Comparison of ENCODE assay signal across 16 cellular contexts in genomic region chr12:112169966-112170365, GRCh38. TPM values are rescaled to one million over a fixed set of nuclear protein-coding genes. Genes with fewer than 3 reads are reported as not detected.
DNase-seq lines count a peak whose midpoint lies in the region; ATAC-seq and TF ChIP-seq lines count a peak whose summit lies in the region.
"Had no signal": no experiment of that assay in that cellular context is flagged by ENCODE, and none has a peak within 500 bp of the region (broad histone marks: within the 10 kb centered on the region; RNA-seq: fewer than 3 reads in every experiment).

No MANE protein-coding gene starts in this region.

- POLR2A ChIA-PET in naive thymus-derived CD4-positive, alpha-beta T cell (lab: Charles Lee) = interaction anchor here (1.4 kb wide), 1 partner anchor 11 kb away, joined by 4 read pairs; no protein-coding TSS in a partner anchor

- H3K36me3 Mint-ChIP-seq in activated T-helper 1 cell treated with anti-CD3 and anti-CD28 coated beads, Interleukin-12 subunit alpha, Interleukin-12 subunit beta, Interleukin-2, Interleukin-4 antibody, amounts not matched to agents 30 ng/mL and 10 ng/mL and 1 ng/mL, durations not matched to agents 14 hours and 24 hours and 36 hours (ENCODE audit: low read depth) = peaks cover 3% of the 10 kb centered on the region
- peaks cover under 1 to 15% (median 2%) of the 10 kb centered on the region in 5 donors for H3K36me3 Mint-ChIP-seq in naive thymus-derived CD4-positive, alpha-beta T cell
- H3K36me3 Mint-ChIP-seq: activated naive CD4-positive, alpha-beta T cell treated with anti-CD3 and anti-CD28 coated beads, Interleukin-2, amount 50 U/mL, for 24 hours had no signal

- H3K9me3 Mint-ChIP-seq in activated T-helper 1 cell treated with anti-CD3 and anti-CD28 coated beads, Interleukin-12 subunit alpha, Interleukin-12 subunit beta, Interleukin-2, Interleukin-4 antibody, amounts not matched to agents 30 ng/mL and 10 ng/mL and 1 ng/mL, durations not matched to agents 14 hours and 24 hours and 36 hours = no peaks in the 10 kb centered on the region
- H3K9me3 Mint-ChIP-seq in naive thymus-derived CD4-positive, alpha-beta T cell = no peaks in the 10 kb centered on the region
- H3K9me3 Mint-ChIP-seq: activated naive CD4-positive, alpha-beta T cell treated with anti-CD3 and anti-CD28 coated beads, Interleukin-2, amount 50 U/mL, for 24 hours; dendritic cell treated with granulocyte-macrophage colony-stimulating factor and Interleukin-4, amounts not matched to agents 40 ng/mL and 50 ng/mL, for 4 days had no signal

- intact Hi-C loops in activated T-helper 1 cell treated with anti-CD3 and anti-CD28 coated beads, Interleukin-12 subunit alpha, Interleukin-12 subunit beta, Interleukin-2, Interleukin-4 antibody, amounts not matched to agents 30 ng/mL and 10 ng/mL and 1 ng/mL, durations not matched to agents 14 hours and 24 hours and 36 hours (cut with micrococcal nuclease) = no loop called here
- intact Hi-C loops in naive thymus-derived CD4-positive, alpha-beta T cell (cut with micrococcal nuclease) = loop anchor here in 1 of 2 donors (1.0 to 5.0 kb wide), 2 partner anchors 61 to 223 kb away; no protein-coding TSS in a partner anchor

- TF ChIP-seq CTCF in cardiac muscle cell (IDR thresholded peaks at IDR 0.05; ENCODE audit: low read depth, low read length) = no peak
- TF ChIP-seq CTCF in right atrium auricular region (IDR thresholded peaks at IDR 0.05) = no peak

- H3K4me1 Mint-ChIP-seq in activated T-helper 1 cell treated with anti-CD3 and anti-CD28 coated beads, Interleukin-12 subunit alpha, Interleukin-12 subunit beta, Interleukin-2, Interleukin-4 antibody, amounts not matched to agents 30 ng/mL and 10 ng/mL and 1 ng/mL, durations not matched to agents 14 hours and 24 hours and 36 hours (ENCODE audit: low read depth) = no peaks in the 10 kb centered on the region
- H3K4me1 Mint-ChIP-seq in naive thymus-derived CD4-positive, alpha-beta T cell = peaks cover 0 to 2% (median 0%) of the 10 kb centered on the region in 7 donors

- CTCF ChIA-PET in naive thymus-derived CD4-positive, alpha-beta T cell (lab: Charles Lee) = interaction anchor here (0.9 to 1.0 kb wide), 2 partner anchors 37 to 73 kb away, joined by 3 to 4 read pairs; no protein-coding TSS in a partner anchor

- no peak overlapping the region for H3K4me3 Mint-ChIP-seq in activated T-helper 1 cell treated with anti-CD3 and anti-CD28 coated beads, Interleukin-12 subunit alpha, Interleukin-12 subunit beta, Interleukin-2, Interleukin-4 antibody, amounts not matched to agents 30 ng/mL and 10 ng/mL and 1 ng/mL, durations not matched to agents 14 hours and 24 hours and 36 hours
- H3K4me3 Mint-ChIP-seq in naive thymus-derived CD4-positive, alpha-beta T cell = no peak overlapping the region
- H3K4me3 Mint-ChIP-seq: activated naive CD4-positive, alpha-beta T cell treated with anti-CD3 and anti-CD28 coated beads, Interleukin-2, amount 50 U/mL, for 24 hours; dendritic cell treated with granulocyte-macrophage colony-stimulating factor and Interleukin-4, amounts not matched to agents 40 ng/mL and 50 ng/mL, for 4 days had no signal

- no peak for DNase-seq in cardiac muscle cell (ENCODE audit: low read depth in 1 of 2, low spot score in 1 of 2)
- DNase-seq in right atrium auricular region (ENCODE audit: low spot score) = no peak
- no peak for DNase-seq in activated T-helper 1 cell treated with anti-CD3 and anti-CD28 coated beads, Interleukin-12 subunit alpha, Interleukin-12 subunit beta, Interleukin-2, Interleukin-4 antibody, amounts not matched to agents 30 ng/mL and 10 ng/mL and 1 ng/mL, durations not matched to agents 14 hours and 24 hours and 36 hours (ENCODE audit: low spot score)
- DNase-seq in naive thymus-derived CD4-positive, alpha-beta T cell = no peak
- no peak for DNase-seq in OCI-M2 (lab: John Stamatoyannopoulos, UW; ENCODE audit: unreplicated experiment)
- DNase-seq in NOMO-1 treated with DMSO at 0.1 percent for 48 hours (lab: John Stamatoyannopoulos, UW; ENCODE audit: unreplicated experiment) = no peak
- DNase-seq in midbrain (lab: John Stamatoyannopoulos, UW) = no peak
- DNase-seq: activated CD4-positive, CD25-positive, alpha-beta regulatory T cell treated with anti-CD3 and anti-CD28 coated beads, Interleukin-2, amount 50 U/mL, for 72 hours; NCI-H1930; SHP77; uterus had no signal

- H3K4me3 ChIP-seq in cardiac muscle cell = no peak overlapping the region
- no peak overlapping the region for H3K4me3 ChIP-seq in right atrium auricular region
- H3K4me3 ChIP-seq in naive thymus-derived CD4-positive, alpha-beta T cell (ENCODE audit: low read length) = no peak overlapping the region
- H3K4me3 ChIP-seq: esophagus muscularis mucosa, MG63, uterus had no signal

- H3K27ac Mint-ChIP-seq in activated T-helper 1 cell treated with anti-CD3 and anti-CD28 coated beads, Interleukin-12 subunit alpha, Interleukin-12 subunit beta, Interleukin-2, Interleukin-4 antibody, amounts not matched to agents 30 ng/mL and 10 ng/mL and 1 ng/mL, durations not matched to agents 14 hours and 24 hours and 36 hours = peak overlapping the region; percentile 54
- H3K27ac Mint-ChIP-seq in naive thymus-derived CD4-positive, alpha-beta T cell = peak overlapping the region in 6 of 9 donors; percentile 39 to 70 (median 46)
- H3K27ac Mint-ChIP-seq: activated naive CD4-positive, alpha-beta T cell treated with anti-CD3 and anti-CD28 coated beads, Interleukin-2, amount 50 U/mL, for 24 hours; dendritic cell treated with granulocyte-macrophage colony-stimulating factor and Interleukin-4, amounts not matched to agents 40 ng/mL and 50 ng/mL, for 4 days had no signal

- H3K27ac ChIP-seq in cardiac muscle cell (peak overlapping the region; percentile 3), right atrium auricular region (no peak overlapping the region)
- no peak overlapping the region for H3K27ac ChIP-seq in naive thymus-derived CD4-positive, alpha-beta T cell (ENCODE audit: low read depth, low read length)
- H3K27ac ChIP-seq: esophagus muscularis mucosa, uterus had no signal

- H3K9me3 ChIP-seq in cardiac muscle cell (ENCODE audit: low read depth) = no peaks in the 10 kb centered on the region
- H3K9me3 ChIP-seq in right atrium auricular region = no peaks in the 10 kb centered on the region
- H3K9me3 ChIP-seq in naive thymus-derived CD4-positive, alpha-beta T cell (ENCODE audit: control insufficient read depth in 2 of 3, low read length in 3 of 3) = no peaks in the 10 kb centered on the region
- H3K9me3 ChIP-seq: esophagus muscularis mucosa, MG63, uterus had no signal

- no peak for ATAC-seq in naive thymus-derived CD4-positive, alpha-beta T cell
- ATAC-seq in HG02973 (IDR thresholded peaks at IDR 0.05; ENCODE audit: unreplicated experiment) = no peak

- H3K27me3 Mint-ChIP-seq in activated T-helper 1 cell treated with anti-CD3 and anti-CD28 coated beads, Interleukin-12 subunit alpha, Interleukin-12 subunit beta, Interleukin-2, Interleukin-4 antibody, amounts not matched to agents 30 ng/mL and 10 ng/mL and 1 ng/mL, durations not matched to agents 14 hours and 24 hours and 36 hours (ENCODE audit: insufficient read depth) = no peaks in the 10 kb centered on the region
- H3K27me3 Mint-ChIP-seq in naive thymus-derived CD4-positive, alpha-beta T cell = no peaks in the 10 kb centered on the region
- H3K27me3 Mint-ChIP-seq: activated naive CD4-positive, alpha-beta T cell treated with anti-CD3 and anti-CD28 coated beads, Interleukin-2, amount 50 U/mL, for 24 hours; dendritic cell treated with granulocyte-macrophage colony-stimulating factor and Interleukin-4, amounts not matched to agents 40 ng/mL and 50 ng/mL, for 4 days had no signal

- H3K4me1 ChIP-seq in cardiac muscle cell (ENCODE audit: low read depth) = no peaks in the 10 kb centered on the region
- no peaks in the 10 kb centered on the region for H3K4me1 ChIP-seq in right atrium auricular region
- no peaks in the 10 kb centered on the region for H3K4me1 ChIP-seq in naive thymus-derived CD4-positive, alpha-beta T cell (ENCODE audit: control insufficient read depth in 2 of 2, insufficient read depth in 2 of 2, low read length in 2 of 2)
- H3K4me1 ChIP-seq: esophagus muscularis mucosa, uterus had no signal

- H3K27me3 ChIP-seq in cardiac muscle cell = no peaks in the 10 kb centered on the region
- no peaks in the 10 kb centered on the region for H3K27me3 ChIP-seq in right atrium auricular region
- H3K27me3 ChIP-seq in naive thymus-derived CD4-positive, alpha-beta T cell (ENCODE audit: control insufficient read depth in 2 of 2, insufficient read depth in 2 of 2, low read length in 2 of 2) = no peaks in the 10 kb centered on the region
- H3K27me3 ChIP-seq: esophagus muscularis mucosa, MG63, uterus had no signal

- peaks cover 19% of the 10 kb centered on the region for H3K36me3 ChIP-seq in cardiac muscle cell
- H3K36me3 ChIP-seq in right atrium auricular region = peaks cover 28% of the 10 kb centered on the region
- peaks cover 0 to 26% (median 0%) of the 10 kb centered on the region in 3 experiments for H3K36me3 ChIP-seq in naive thymus-derived CD4-positive, alpha-beta T cell (ENCODE audit: control insufficient read depth in 2 of 3, insufficient read depth in 3 of 3, low read length in 3 of 3)
- H3K36me3 ChIP-seq: MG63, uterus had no signal

RNA-seq across cellular contexts. Expression of gene TRAFD1, which starts 44.6 kb away (rescaled TPM):
- total RNA-seq in cardiac muscle cell (34.5 and 41.3 TPM in 2 replicates), right atrium auricular region (10 to 100 TPM; 17.9 to 26.5 TPM)
- 60.6 and 66.8 TPM in 2 replicates for polyA plus RNA-seq in cardiac muscle cell
- 46.5 and 46.7 TPM in 2 replicates for total RNA-seq in activated T-helper 1 cell treated with anti-CD3 and anti-CD28 coated beads, Interleukin-12 subunit alpha, Interleukin-12 subunit beta, Interleukin-2, Interleukin-4 antibody, amounts not matched to agents 30 ng/mL and 10 ng/mL and 1 ng/mL, durations not matched to agents 14 hours and 24 hours and 36 hours
- total RNA-seq in naive thymus-derived CD4-positive, alpha-beta T cell = 10 to 100 TPM; 22.1 to 86.6 (median 42.7) TPM
- polyA plus RNA-seq in naive thymus-derived CD4-positive, alpha-beta T cell = 10 to 100 TPM; 54.4 to 63.9 TPM
